Comparison of ENCODE assay signal across 1 cellular context in the genomic region with DNA sequence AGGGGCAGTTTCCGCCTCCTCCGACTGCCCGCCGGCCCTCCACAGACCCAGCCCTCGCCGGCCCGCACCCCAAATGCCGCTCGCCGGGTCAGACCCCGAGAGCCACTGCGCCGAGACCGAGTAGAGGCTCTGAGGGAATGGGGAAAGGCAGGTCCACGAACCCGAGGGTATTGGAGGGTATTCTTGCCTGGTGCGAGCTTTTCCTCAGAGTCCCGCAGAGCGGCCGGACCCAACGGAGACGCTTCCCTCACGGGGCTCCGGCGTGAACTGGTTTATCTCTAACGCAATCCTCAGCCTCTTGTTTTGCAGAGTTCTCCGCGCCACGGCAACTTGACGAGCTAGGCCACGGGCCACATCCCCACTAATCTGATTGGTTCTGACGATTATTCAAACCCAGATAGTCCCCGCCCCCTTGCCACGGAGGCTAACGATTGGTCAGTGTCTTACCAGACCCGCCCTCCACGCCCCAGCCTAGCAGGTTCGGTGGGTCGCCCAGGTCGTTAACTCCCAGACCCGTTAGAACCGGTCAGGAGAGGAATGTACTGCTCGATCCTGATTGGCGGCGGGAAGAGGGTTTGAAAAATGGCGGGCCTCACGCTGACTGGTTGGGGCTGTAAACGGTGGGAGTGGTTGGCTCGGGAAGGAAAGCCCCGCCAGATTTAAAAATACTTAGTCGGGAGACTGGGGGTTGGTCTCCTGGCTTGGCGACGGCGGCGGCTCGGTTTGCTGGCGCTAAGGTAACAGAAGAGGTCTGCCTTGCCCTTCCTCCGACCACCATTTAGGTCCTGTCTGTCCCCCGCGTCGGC.
TF ChIP-seq lines count a peak whose summit lies in the region.

A gene (minus strand): TSS at position 274 of the 806 bp plus-strand sequence. CDS start 709 bp downstream, outside the sequence.

TF ChIP-seq in HepG2, 621 proteins besides CTCF, POLR2A, EP300 and RAD21 (continued from another document and continues in another):
- TF ChIP-seq, protein P1, sequence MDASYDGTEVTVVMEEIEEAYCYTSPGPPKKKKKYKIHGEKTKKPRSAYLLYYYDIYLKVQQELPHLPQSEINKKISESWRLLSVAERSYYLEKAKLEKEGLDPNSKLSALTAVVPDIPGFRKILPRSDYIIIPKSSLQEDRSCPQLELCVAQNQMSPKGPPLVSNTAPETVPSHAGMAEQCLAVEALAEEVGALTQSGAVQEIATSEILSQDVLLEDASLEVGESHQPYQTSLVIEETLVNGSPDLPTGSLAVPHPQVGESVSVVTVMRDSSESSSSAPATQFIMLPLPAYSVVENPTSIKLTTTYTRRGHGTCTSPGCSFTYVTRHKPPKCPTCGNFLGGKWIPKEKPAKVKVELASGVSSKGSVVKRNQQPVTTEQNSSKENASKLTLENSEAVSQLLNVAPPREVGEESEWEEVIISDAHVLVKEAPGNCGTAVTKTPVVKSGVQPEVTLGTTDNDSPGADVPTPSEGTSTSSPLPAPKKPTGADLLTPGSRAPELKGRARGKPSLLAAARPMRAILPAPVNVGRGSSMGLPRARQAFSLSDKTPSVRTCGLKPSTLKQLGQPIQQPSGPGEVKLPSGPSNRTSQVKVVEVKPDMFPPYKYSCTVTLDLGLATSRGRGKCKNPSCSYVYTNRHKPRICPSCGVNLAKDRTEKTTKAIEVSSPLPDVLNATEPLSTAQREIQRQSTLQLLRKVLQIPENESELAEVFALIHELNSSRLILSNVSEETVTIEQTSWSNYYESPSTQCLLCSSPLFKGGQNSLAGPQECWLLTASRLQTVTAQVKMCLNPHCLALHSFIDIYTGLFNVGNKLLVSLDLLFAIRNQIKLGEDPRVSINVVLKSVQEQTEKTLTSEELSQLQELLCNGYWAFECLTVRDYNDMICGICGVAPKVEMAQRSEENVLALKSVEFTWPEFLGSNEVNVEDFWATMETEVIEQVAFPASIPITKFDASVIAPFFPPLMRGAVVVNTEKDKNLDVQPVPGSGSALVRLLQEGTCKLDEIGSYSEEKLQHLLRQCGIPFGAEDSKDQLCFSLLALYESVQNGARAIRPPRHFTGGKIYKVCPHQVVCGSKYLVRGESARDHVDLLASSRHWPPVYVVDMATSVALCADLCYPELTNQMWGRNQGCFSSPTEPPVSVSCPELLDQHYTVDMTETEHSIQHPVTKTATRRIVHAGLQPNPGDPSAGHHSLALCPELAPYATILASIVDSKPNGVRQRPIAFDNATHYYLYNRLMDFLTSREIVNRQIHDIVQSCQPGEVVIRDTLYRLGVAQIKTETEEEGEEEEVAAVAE (CRISPR knock-in tag; IDR thresholded peaks at IDR 0.05; ENCODE audit: borderline replicate concordance), result peak; percentile 53; the same call in 1 of the 2 replicates
- TF ChIP-seq THYN1 (CRISPR knock-in tag; IDR thresholded peaks at IDR 0.05; ENCODE audit: borderline replicate concordance, low read depth), result 0 out of 2 replicates have a peak, but pooled peaks have one; percentile 96
- TF ChIP-seq, protein P2, sequence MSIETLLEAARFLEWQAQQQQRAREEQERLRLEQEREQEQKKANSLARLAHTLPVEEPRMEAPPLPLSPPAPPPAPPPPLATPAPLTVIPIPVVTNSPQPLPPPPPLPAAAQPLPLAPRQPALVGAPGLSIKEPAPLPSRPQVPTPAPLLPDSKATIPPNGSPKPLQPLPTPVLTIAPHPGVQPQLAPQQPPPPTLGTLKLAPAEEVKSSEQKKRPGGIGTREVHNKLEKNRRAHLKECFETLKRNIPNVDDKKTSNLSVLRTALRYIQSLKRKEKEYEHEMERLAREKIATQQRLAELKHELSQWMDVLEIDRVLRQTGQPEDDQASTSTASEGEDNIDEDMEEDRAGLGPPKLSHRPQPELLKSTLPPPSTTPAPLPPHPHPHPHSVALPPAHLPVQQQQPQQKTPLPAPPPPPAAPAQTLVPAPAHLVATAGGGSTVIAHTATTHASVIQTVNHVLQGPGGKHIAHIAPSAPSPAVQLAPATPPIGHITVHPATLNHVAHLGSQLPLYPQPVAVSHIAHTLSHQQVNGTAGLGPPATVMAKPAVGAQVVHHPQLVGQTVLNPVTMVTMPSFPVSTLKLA (IDR thresholded peaks at IDR 0.05), result no peak; the same call in 1 of the 2 replicates
- TF ChIP-seq ZNF615 (CRISPR knock-in tag; IDR thresholded peaks at IDR 0.05; ENCODE audit: borderline replicate concordance), result 0 out of 2 replicates have a peak, but pooled peaks have one; percentile 15
- TF ChIP-seq, protein P3, sequence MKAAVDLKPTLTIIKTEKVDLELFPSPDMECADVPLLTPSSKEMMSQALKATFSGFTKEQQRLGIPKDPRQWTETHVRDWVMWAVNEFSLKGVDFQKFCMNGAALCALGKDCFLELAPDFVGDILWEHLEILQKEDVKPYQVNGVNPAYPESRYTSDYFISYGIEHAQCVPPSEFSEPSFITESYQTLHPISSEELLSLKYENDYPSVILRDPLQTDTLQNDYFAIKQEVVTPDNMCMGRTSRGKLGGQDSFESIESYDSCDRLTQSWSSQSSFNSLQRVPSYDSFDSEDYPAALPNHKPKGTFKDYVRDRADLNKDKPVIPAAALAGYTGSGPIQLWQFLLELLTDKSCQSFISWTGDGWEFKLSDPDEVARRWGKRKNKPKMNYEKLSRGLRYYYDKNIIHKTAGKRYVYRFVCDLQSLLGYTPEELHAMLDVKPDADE (CRISPR knock-in tag; IDR thresholded peaks at IDR 0.05), result 0 out of 2 replicates have a peak, but pooled peaks have one; percentile 48
- TF ChIP-seq, protein P4, sequence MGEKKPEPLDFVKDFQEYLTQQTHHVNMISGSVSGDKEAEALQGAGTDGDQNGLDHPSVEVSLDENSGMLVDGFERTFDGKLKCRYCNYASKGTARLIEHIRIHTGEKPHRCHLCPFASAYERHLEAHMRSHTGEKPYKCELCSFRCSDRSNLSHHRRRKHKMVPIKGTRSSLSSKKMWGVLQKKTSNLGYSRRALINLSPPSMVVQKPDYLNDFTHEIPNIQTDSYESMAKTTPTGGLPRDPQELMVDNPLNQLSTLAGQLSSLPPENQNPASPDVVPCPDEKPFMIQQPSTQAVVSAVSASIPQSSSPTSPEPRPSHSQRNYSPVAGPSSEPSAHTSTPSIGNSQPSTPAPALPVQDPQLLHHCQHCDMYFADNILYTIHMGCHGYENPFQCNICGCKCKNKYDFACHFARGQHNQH (CRISPR knock-in tag; IDR thresholded peaks at IDR 0.05), result no peak
- TF ChIP-seq ZNF619 (CRISPR knock-in tag; IDR thresholded peaks at IDR 0.05), result no peak
- TF ChIP-seq, protein P5, sequence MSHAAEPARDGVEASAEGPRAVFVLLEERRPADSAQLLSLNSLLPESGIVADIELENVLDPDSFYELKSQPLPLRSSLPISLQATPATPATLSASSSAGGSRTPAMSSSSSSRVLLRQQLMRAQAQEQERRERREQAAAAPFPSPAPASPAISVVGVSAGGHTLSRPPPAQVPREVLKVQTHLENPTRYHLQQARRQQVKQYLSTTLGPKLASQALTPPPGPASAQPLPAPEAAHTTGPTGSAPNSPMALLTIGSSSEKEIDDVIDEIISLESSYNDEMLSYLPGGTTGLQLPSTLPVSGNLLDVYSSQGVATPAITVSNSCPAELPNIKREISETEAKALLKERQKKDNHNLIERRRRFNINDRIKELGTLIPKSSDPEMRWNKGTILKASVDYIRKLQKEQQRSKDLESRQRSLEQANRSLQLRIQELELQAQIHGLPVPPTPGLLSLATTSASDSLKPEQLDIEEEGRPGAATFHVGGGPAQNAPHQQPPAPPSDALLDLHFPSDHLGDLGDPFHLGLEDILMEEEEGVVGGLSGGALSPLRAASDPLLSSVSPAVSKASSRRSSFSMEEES (CRISPR knock-in tag; IDR thresholded peaks at IDR 0.05), result no peak; the same call in 1 of the 2 replicates
- peak; percentile 99 for TF ChIP-seq ARID2 (CRISPR knock-in tag; IDR thresholded peaks at IDR 0.05; ENCODE audit: borderline replicate concordance)
- TF ChIP-seq SAP130 (CRISPR knock-in tag; IDR thresholded peaks at IDR 0.05; ENCODE audit: low read depth), result peak; percentile 95
- no peak for TF ChIP-seq ZNF460 (CRISPR knock-in tag; IDR thresholded peaks at IDR 0.05; ENCODE audit: borderline replicate concordance)
- 0 out of 2 replicates have a peak, but pooled peaks have one; percentile 41 for TF ChIP-seq ZMAT3 (CRISPR knock-in tag; conservative IDR thresholded peaks at IDR 0.05)
- peak; percentile 86 for TF ChIP-seq CEBPG (CRISPR knock-in tag; IDR thresholded peaks at IDR 0.05)
- TF ChIP-seq, protein P6, sequence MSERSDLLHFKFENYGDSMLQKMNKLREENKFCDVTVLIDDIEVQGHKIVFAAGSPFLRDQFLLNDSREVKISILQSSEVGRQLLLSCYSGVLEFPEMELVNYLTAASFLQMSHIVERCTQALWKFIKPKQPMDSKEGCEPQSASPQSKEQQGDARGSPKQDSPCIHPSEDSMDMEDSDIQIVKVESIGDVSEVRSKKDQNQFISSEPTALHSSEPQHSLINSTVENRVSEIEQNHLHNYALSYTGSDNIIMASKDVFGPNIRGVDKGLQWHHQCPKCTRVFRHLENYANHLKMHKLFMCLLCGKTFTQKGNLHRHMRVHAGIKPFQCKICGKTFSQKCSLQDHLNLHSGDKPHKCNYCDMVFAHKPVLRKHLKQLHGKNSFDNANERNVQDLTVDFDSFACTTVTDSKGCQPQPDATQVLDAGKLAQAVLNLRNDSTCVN (CRISPR knock-in tag; IDR thresholded peaks at IDR 0.05; ENCODE audit: borderline replicate concordance), result no peak
- TF ChIP-seq MBD4 (IDR thresholded peaks at IDR 0.05; ENCODE audit: borderline replicate concordance, low read length), result no peak
- TF ChIP-seq MYC (CRISPR knock-in tag; IDR thresholded peaks at IDR 0.05; ENCODE audit: borderline replicate concordance), result peak; percentile 32; the same call in 1 of the 2 replicates
- TF ChIP-seq HNRNPK (IDR thresholded peaks at IDR 0.05; ENCODE audit: low read depth, low read length, poor library complexity, severe bottlenecking), result no peak
- no peak for TF ChIP-seq TEAD2 (CRISPR knock-in tag; IDR thresholded peaks at IDR 0.05)
- no peak for TF ChIP-seq ZNF7 (CRISPR knock-in tag; IDR thresholded peaks at IDR 0.05)
- no peak for TF ChIP-seq ZNF569 (CRISPR knock-in tag; IDR thresholded peaks at IDR 0.05; ENCODE audit: borderline replicate concordance)
- TF ChIP-seq, protein P7, sequence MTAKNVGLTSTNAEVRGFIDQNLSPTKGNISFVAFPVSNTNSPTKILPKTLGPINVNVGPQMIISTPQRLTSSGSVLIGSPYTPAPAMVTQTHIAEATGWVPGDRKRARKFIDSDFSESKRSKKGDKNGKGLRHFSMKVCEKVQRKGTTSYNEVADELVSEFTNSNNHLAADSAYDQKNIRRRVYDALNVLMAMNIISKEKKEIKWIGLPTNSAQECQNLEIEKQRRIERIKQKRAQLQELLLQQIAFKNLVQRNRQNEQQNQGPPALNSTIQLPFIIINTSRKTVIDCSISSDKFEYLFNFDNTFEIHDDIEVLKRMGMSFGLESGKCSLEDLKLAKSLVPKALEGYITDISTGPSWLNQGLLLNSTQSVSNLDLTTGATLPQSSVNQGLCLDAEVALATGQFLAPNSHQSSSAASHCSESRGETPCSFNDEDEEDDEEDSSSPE (CRISPR knock-in tag; IDR thresholded peaks at IDR 0.05), result peak; percentile 100
- TF ChIP-seq FOXC1 (CRISPR knock-in tag; IDR thresholded peaks at IDR 0.05; ENCODE audit: borderline replicate concordance), result peak; percentile 85
- peak; percentile 10; the same call in 1 of the 2 replicates for TF ChIP-seq HDAC2 (CRISPR knock-in tag; IDR thresholded peaks at IDR 0.05)
- peak; percentile 55; the same call in 1 of the 2 replicates for TF ChIP-seq HDAC1 (CRISPR knock-in tag; IDR thresholded peaks at IDR 0.05)
- 0 out of 2 replicates have a peak, but pooled peaks have one; percentile 75 for TF ChIP-seq ZNF224 (CRISPR knock-in tag; IDR thresholded peaks at IDR 0.05)
- TF ChIP-seq, protein P8, sequence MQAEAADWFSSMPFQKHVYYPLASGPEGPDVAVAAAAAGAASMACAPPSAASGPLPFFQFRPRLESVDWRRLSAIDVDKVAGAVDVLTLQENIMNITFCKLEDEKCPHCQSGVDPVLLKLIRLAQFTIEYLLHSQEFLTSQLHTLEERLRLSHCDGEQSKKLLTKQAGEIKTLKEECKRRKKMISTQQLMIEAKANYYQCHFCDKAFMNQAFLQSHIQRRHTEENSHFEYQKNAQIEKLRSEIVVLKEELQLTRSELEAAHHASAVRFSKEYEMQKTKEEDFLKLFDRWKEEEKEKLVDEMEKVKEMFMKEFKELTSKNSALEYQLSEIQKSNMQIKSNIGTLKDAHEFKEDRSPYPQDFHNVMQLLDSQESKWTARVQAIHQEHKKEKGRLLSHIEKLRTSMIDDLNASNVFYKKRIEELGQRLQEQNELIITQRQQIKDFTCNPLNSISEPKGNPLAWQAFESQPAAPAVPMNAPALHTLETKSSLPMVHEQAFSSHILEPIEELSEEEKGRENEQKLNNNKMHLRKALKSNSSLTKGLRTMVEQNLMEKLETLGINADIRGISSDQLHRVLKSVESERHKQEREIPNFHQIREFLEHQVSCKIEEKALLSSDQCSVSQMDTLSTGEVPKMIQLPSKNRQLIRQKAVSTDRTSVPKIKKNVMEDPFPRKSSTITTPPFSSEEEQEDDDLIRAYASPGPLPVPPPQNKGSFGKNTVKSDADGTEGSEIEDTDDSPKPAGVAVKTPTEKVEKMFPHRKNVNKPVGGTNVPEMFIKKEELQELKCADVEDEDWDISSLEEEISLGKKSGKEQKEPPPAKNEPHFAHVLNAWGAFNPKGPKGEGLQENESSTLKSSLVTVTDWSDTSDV (CRISPR knock-in tag; IDR thresholded peaks at IDR 0.05), result no peak
- 0 out of 2 replicates have a peak, but pooled peaks have one; percentile 55 for TF ChIP-seq CHD2 (IDR thresholded peaks at IDR 0.05; ENCODE audit: low read depth, low read length)
- TF ChIP-seq MAZ (IDR thresholded peaks at IDR 0.05; ENCODE audit: borderline replicate concordance, low read depth, low read length), result 0 out of 2 replicates have a peak, but pooled peaks have one; percentile 14
- TF ChIP-seq MAZ (CRISPR knock-in tag; IDR thresholded peaks at IDR 0.05; ENCODE audit: low read depth), result 0 out of 2 replicates have a peak, but pooled peaks have one; percentile 42
- TF ChIP-seq MTA3 (CRISPR knock-in tag; IDR thresholded peaks at IDR 0.05), result 0 out of 2 replicates have a peak, but pooled peaks have one; percentile 23
- peak; percentile 96 for TF ChIP-seq SIN3B (IDR thresholded peaks at IDR 0.05; ENCODE audit: low read length)
- no peak for TF ChIP-seq MAFF (IDR thresholded peaks at IDR 0.05; ENCODE audit: low read depth, low read length)
- TF ChIP-seq NR1H2 (CRISPR knock-in tag; IDR thresholded peaks at IDR 0.05; ENCODE audit: borderline replicate concordance, low read depth), result no peak
- TF ChIP-seq EHMT2 (IDR thresholded peaks at IDR 0.05; ENCODE audit: borderline replicate concordance, low read depth, low read length), result no peak
- no peak; the same call in 1 of the 2 replicates for TF ChIP-seq MED1 (CRISPR knock-in tag; IDR thresholded peaks at IDR 0.05)
- TF ChIP-seq, protein P9, sequence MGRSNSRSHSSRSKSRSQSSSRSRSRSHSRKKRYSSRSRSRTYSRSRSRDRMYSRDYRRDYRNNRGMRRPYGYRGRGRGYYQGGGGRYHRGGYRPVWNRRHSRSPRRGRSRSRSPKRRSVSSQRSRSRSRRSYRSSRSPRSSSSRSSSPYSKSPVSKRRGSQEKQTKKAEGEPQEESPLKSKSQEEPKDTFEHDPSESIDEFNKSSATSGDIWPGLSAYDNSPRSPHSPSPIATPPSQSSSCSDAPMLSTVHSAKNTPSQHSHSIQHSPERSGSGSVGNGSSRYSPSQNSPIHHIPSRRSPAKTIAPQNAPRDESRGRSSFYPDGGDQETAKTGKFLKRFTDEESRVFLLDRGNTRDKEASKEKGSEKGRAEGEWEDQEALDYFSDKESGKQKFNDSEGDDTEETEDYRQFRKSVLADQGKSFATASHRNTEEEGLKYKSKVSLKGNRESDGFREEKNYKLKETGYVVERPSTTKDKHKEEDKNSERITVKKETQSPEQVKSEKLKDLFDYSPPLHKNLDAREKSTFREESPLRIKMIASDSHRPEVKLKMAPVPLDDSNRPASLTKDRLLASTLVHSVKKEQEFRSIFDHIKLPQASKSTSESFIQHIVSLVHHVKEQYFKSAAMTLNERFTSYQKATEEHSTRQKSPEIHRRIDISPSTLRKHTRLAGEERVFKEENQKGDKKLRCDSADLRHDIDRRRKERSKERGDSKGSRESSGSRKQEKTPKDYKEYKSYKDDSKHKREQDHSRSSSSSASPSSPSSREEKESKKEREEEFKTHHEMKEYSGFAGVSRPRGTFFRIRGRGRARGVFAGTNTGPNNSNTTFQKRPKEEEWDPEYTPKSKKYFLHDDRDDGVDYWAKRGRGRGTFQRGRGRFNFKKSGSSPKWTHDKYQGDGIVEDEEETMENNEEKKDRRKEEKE (IDR thresholded peaks at IDR 0.05), result no peak
